In the genomic region with DNA sequence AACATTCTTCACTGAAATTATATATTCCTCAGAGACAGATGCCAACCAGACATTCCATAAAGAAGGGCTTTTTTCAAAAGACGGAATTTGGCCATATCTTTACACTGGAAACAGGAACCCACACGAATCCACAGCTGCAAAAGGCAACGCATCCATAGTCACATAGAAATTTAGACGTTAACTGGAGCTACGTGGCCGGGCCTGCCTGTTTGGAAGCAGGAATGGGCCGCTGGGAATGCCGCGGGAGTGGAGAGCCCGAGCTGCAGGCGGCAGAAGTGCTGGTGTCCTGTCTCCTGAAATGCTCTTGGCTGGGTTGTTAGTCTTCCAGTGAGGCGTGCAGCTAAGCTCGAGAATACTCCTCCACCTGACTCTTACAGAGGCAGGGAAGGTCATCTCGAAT, we compare ENCODE assay signal across 1 cellular context.
TF ChIP-seq lines count a peak whose summit lies in the region.

No MANE protein-coding gene starts in this region.

TF ChIP-seq in GM23338, 12 proteins besides CTCF, POLR2A, EP300 and RAD21 (continued from another document):
- TF ChIP-seq, protein P1, sequence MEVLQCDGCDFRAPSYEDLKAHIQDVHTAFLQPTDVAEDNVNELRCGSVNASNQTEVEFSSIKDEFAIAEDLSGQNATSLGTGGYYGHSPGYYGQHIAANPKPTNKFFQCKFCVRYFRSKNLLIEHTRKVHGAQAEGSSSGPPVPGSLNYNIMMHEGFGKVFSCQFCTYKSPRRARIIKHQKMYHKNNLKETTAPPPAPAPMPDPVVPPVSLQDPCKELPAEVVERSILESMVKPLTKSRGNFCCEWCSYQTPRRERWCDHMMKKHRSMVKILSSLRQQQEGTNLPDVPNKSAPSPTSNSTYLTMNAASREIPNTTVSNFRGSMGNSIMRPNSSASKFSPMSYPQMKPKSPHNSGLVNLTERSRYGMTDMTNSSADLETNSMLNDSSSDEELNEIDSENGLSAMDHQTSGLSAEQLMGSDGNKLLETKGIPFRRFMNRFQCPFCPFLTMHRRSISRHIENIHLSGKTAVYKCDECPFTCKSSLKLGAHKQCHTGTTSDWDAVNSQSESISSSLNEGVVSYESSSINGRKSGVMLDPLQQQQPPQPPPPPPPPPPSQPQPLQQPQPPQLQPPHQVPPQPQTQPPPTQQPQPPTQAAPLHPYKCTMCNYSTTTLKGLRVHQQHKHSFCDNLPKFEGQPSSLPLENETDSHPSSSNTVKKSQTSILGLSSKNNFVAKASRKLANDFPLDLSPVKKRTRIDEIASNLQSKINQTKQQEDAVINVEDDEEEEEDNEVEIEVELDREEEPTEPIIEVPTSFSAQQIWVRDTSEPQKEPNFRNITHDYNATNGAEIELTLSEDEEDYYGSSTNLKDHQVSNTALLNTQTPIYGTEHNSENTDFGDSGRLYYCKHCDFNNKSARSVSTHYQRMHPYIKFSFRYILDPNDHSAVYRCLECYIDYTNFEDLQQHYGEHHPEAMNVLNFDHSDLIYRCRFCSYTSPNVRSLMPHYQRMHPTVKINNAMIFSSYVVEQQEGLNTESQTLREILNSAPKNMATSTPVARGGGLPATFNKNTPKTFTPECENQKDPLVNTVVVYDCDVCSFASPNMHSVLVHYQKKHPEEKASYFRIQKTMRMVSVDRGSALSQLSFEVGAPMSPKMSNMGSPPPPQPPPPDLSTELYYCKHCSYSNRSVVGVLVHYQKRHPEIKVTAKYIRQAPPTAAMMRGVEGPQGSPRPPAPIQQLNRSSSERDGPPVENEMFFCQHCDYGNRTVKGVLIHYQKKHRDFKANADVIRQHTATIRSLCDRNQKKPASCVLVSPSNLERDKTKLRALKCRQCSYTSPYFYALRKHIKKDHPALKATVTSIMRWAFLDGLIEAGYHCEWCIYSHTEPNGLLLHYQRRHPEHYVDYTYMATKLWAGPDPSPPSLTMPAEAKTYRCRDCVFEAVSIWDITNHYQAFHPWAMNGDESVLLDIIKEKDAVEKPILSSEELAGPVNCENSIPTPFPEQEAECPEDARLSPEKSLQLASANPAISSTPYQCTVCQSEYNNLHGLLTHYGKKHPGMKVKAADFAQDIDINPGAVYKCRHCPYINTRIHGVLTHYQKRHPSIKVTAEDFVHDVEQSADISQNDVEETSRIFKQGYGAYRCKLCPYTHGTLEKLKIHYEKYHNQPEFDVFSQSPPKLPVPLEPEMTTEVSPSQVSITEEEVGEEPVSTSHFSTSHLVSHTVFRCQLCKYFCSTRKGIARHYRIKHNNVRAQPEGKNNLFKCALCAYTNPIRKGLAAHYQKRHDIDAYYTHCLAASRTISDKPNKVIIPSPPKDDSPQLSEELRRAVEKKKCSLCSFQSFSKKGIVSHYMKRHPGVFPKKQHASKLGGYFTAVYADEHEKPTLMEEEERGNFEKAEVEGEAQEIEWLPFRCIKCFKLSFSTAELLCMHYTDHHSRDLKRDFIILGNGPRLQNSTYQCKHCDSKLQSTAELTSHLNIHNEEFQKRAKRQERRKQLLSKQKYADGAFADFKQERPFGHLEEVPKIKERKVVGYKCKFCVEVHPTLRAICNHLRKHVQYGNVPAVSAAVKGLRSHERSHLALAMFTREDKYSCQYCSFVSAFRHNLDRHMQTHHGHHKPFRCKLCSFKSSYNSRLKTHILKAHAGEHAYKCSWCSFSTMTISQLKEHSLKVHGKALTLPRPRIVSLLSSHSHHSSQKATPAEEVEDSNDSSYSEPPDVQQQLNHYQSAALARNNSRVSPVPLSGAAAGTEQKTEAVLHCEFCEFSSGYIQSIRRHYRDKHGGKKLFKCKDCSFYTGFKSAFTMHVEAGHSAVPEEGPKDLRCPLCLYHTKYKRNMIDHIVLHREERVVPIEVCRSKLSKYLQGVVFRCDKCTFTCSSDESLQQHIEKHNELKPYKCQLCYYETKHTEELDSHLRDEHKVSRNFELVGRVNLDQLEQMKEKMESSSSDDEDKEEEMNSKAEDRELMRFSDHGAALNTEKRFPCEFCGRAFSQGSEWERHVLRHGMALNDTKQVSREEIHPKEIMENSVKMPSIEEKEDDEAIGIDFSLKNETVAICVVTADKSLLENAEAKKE (CRISPR knock-in tag; IDR thresholded peaks at IDR 0.05), result no peak
- TF ChIP-seq ZNF114 (CRISPR knock-in tag; IDR thresholded peaks at IDR 0.05) (no peak), STAT1 (IDR thresholded peaks at IDR 0.05; ENCODE audit: unreplicated experiment) (no peak), JUNB (IDR thresholded peaks at IDR 0.05; ENCODE audit: unreplicated experiment) (no peak), POLR2AphosphoS5 (IDR thresholded peaks at IDR 0.05; ENCODE audit: low read depth) (no peak)
